34 cellular contexts compared by ENCODE assay signal in genomic region chr15:88765212-88765611, GRCh38. TPM values are rescaled to one million over a fixed set of nuclear protein-coding genes. Genes with fewer than 3 reads are reported as not detected.
"Had no signal": no experiment of that assay in that cellular context is flagged by ENCODE, and none has a peak within 500 bp of the region (broad histone marks: within the 10 kb centered on the region; RNA-seq: fewer than 3 reads in every experiment).

No MANE protein-coding gene starts in this region.

- DNase-seq: activated effector memory CD4-positive, alpha-beta T cell treated with anti-CD3 and anti-CD28 coated beads, Interleukin-2, amount 50 U/mL, for 16 hours; activated effector memory CD4-positive, alpha-beta T cell treated with Interleukin-2 at 50 U/mL for 16 hours; activated gamma-delta T cell; activated gamma-delta T cell treated with Interleukin-2 at 50 U/mL for 16 hours; activated naive CD4-positive, alpha-beta T cell; activated naive CD4-positive, alpha-beta T cell treated with anti-CD3 and anti-CD28 coated beads for 36 hours; activated naive CD4-positive, alpha-beta T cell treated with anti-CD3 and anti-CD28 coated beads, Interleukin-2, amount 10 ng/mL, durations not matched to agents 7 days and 5 days; activated naive CD4-positive, alpha-beta T cell treated with anti-CD3 and anti-CD28 coated beads, Interleukin-2, amount 50 U/mL, for 16 hours; activated naive CD4-positive, alpha-beta T cell treated with Interleukin-2 at 50 U/mL for 16 hours; activated naive CD8-positive, alpha-beta T cell treated with anti-CD3 and anti-CD28 coated beads for 36 hours; activated naive CD8-positive, alpha-beta T cell treated with anti-CD3 and anti-CD28 coated beads, Interleukin-2, amount 10 ng/mL, durations not matched to agents 7 days and 5 days; activated naive CD8-positive, alpha-beta T cell treated with anti-CD3 and anti-CD28 coated beads, Interleukin-2, amount 50 U/mL, for 24 hours; activated T-cell treated with anti-CD3 and anti-CD28 coated beads, Interleukin-2, amount 50 U/mL, for 4 hours; activated T-cell treated with anti-CD3 and anti-CD28 coated beads, Interleukin-2, amount 50 U/mL, for 48 hours; activated T-cell treated with anti-CD3 and anti-CD28 coated beads, Interleukin-2, amount 50 U/mL, for 72 hours; adrenal gland; amniotic stem cell; amygdala; anterior cingulate cortex; aorta; body of pancreas; brain microvascular endothelial cell; caudate nucleus; central memory CD4-positive, alpha-beta T cell; cerebellar nuclear complex had no signal

- H3K9me3 ChIP-seq: adrenal gland, ascending aorta, body of pancreas had no signal

- H3K36me3 ChIP-seq: adrenal gland, ascending aorta, brain microvascular endothelial cell, breast epithelium, cardiac muscle cell had no signal

- H3K27me3 ChIP-seq: ascending aorta, body of pancreas, brain microvascular endothelial cell had no signal

- H3K27ac ChIP-seq: adrenal gland, ascending aorta, body of pancreas, brain microvascular endothelial cell, breast epithelium, cardiac muscle cell had no signal

- FAIRE-seq: astrocyte, bronchial epithelial cell had no signal

- H3K4me3 ChIP-seq: adrenal gland, ascending aorta, body of pancreas, breast epithelium, cardiac muscle cell had no signal

- H3K4me1 ChIP-seq: adrenal gland, ascending aorta, body of pancreas, breast epithelium had no signal

- ATAC-seq: activated naive CD4-positive, alpha-beta T cell treated with anti-CD3 and anti-CD28 coated beads, Interleukin-2, amount 50 U/mL, for 72 hours; activated naive CD8-positive, alpha-beta T cell treated with anti-CD3 and anti-CD28 coated beads, Interleukin-2, amount 50 U/mL, for 24 hours; activated T-cell treated with anti-CD3 and anti-CD28 coated beads, Interleukin-2, amount 50 U/mL, for 4 hours; activated T-cell treated with anti-CD3 and anti-CD28 coated beads, Interleukin-2, amount 50 U/mL, for 72 hours; activated T-helper 17 cell treated with anti-CD3 and anti-CD28 coated beads, Interleukin-2, amount 50 U/mL, for 72 hours; body of pancreas had no signal

RNA-seq across cellular contexts. Expression of gene ACAN, which starts 38.0 kb away (rescaled TPM):
- total RNA-seq: activated naive CD4-positive, alpha-beta T cell treated with anti-CD3 and anti-CD28 coated beads for 36 hours; activated naive CD4-positive, alpha-beta T cell treated with anti-CD3 and anti-CD28 coated beads, Interleukin-2, amount 50 U/mL, for 72 hours; activated naive CD8-positive, alpha-beta T cell treated with anti-CD3 and anti-CD28 coated beads for 36 hours; activated naive CD8-positive, alpha-beta T cell treated with anti-CD3 and anti-CD28 coated beads, Interleukin-2, amount 10 ng/mL, durations not matched to agents 7 days and 5 days; activated T-cell treated with anti-CD3 and anti-CD28 coated beads, Interleukin-2, amount 50 U/mL, for 4 hours; activated T-cell treated with anti-CD3 and anti-CD28 coated beads, Interleukin-2, amount 50 U/mL, for 72 hours; activated T-helper 1 cell treated with anti-CD3 and anti-CD28 coated beads, Interleukin-12 subunit alpha, Interleukin-12 subunit beta, Interleukin-2, Interleukin-4 antibody, amounts not matched to agents 30 ng/mL and 10 ng/mL and 1 ng/mL, durations not matched to agents 14 hours and 24 hours and 36 hours; activated T-helper 17 cell treated with anti-CD3 and anti-CD28 coated beads, Interleukin-2, amount 50 U/mL, for 72 hours; activated T-helper 2 cell treated with anti-CD3 and anti-CD28 coated beads, Interferon-gamma antibody, Interleukin-2, Interleukin-4, amounts not matched to agents 10 μg/mL and 5 μg/mL and 100 μg/mL, durations not matched to agents 14 hours and 24 hours and 36 hours; bronchial epithelial cell had no signal
